ENCODE assay signal across 8 cellular contexts in genomic region chr19:45769054-45769782, GRCh38. TPM values are rescaled to one million over a fixed set of nuclear protein-coding genes. Genes with fewer than 3 reads are reported as not detected.
DNase-seq lines count a peak whose midpoint lies in the region; ATAC-seq, FAIRE-seq and TF ChIP-seq lines count a peak whose summit lies in the region.

TSS of gene SIX5 (minus strand) at chr19:45769252. CDS start at chr19:45768844, 408 bp downstream.

- peak; percentile 47 for ATAC-seq in GM19468 (IDR thresholded peaks at IDR 0.05; ENCODE audit: extremely low read depth, unreplicated experiment)

- H3K27ac Mint-ChIP-seq in mesothelial cell of epicardium: peak within 1 kb of the TSS; percentile 100

- H3K27me3 Mint-ChIP-seq in mesothelial cell of epicardium (ENCODE audit: low read depth): no peaks in the 10 kb centered on the region

- FAIRE-seq in endometrium (lab: Jason Lieb, UNC): peak; percentile 92

- peaks cover 26% of the 10 kb centered on the region for H3K4me1 Mint-ChIP-seq in mesothelial cell of epicardium

- H3K36me3 Mint-ChIP-seq in mesothelial cell of epicardium: peaks cover 6% of the 10 kb centered on the region

- H3K9me3 Mint-ChIP-seq in mesothelial cell of epicardium: no peaks in the 10 kb centered on the region

- peak within 1 kb of the TSS; percentile 98 for H3K4me3 Mint-ChIP-seq in mesothelial cell of epicardium

- TF ChIP-seq CTCF in mesothelial cell of epicardium (IDR thresholded peaks at IDR 0.05; ENCODE audit: unreplicated experiment): no peak

- DNase-seq in CMK (ENCODE audit: low read depth): peak; percentile 95
- DNase-seq in HT-29 (ENCODE audit: low spot score): peak; percentile 100
- peak; percentile 90 for DNase-seq in NOMO-1 treated with DMSO at 0.1 percent for 48 hours (lab: John Stamatoyannopoulos, UW; ENCODE audit: unreplicated experiment)
- DNase-seq in activated CD8-positive, alpha-beta memory T cell treated with anti-CD3 and anti-CD28 coated beads, Interleukin-2, amount 50 U/mL, for 24 hours (ENCODE audit: extremely low read depth): peak; percentile 83
- peak; percentile 100 for DNase-seq in mesothelial cell of epicardium (ENCODE audit: low spot score in 2 of 2, unreplicated experiment in 2 of 2)
- DNase-seq in stimulated activated CD8-positive, alpha-beta memory T cell treated with anti-CD3 and anti-CD28 coated beads, Interleukin-15, amount 100 ng/mL, for 4 hours (ENCODE audit: low read depth in 2 of 2): peak; percentile 81 to 84

RNA-seq across cellular contexts. Expression of gene SIX5, which starts in this region (rescaled TPM):
- total RNA-seq in HT-29 (2014; rRNA removed; shearing (Covaris generic)): 26.8 and 28.6 TPM in 2 replicates
- 44.3 to 50.3 TPM (median 47.3 TPM) in 3 replicates for total RNA-seq in mesothelial cell of epicardium

Comparison
In these comparisons a context has a peak if more than half of its experiments do, and no peak if none do; other contexts are left out.
1. Peak in every context shown above with its lines: DNase-seq and ATAC-seq.